In the genomic region with DNA sequence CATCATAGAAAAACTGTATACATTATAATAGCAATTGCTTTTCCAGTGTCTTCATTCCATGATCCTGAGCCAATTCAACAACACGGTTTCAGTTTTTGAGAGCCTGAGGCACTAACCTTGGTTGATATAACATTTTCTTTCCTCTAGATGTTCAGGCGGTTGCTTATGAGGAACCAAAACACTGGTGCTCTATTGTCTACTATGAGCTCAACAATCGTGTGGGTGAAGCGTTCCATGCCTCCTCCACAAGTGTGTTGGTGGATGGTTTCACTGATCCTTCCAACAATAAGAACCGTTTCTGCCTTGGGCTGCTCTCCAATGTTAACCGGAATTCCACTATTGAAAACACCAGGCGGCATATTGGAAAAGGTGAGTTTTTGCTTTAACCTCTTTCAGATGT, we compare ENCODE assay signal across 17 cellular contexts.
A peak's percentile ranks its signal among the peaks of the same experiment; 100 is the strongest.
DNase-seq lines count a peak whose midpoint lies in the region; ATAC-seq, FAIRE-seq and TF ChIP-seq lines count a peak whose summit lies in the region.
"Had no signal": no experiment of that assay in that cellular context is flagged by ENCODE, and none has a peak within 500 bp of the region (broad histone marks: within the 10 kb centered on the region; RNA-seq: fewer than 3 reads in every experiment).

No MANE protein-coding gene starts in this region.

- no peak for ATAC-seq in HG03139 (IDR thresholded peaks at IDR 0.05; ENCODE audit: unreplicated experiment)
- ATAC-seq: activated CD4-positive, alpha-beta T cell treated with anti-CD3 and anti-CD28 coated beads for 36 hours; GM12878; K562 had no signal

- no peak overlapping the region for H3K4me3 ChIP-seq in HEK293 (ENCODE audit: low read depth, low read length)
- H3K4me3 ChIP-seq in astrocyte (ENCODE audit: insufficient read depth, low read depth, low read length) = peak overlapping the region; percentile 25
- no peak overlapping the region for H3K4me3 ChIP-seq in fibroblast of pulmonary artery (replicated peaks; ENCODE audit: low read depth, low read length)
- H3K4me3 ChIP-seq in subcutaneous abdominal adipose tissue (ENCODE audit: low read depth in 1 of 5, low read length in 5 of 5) = no peak overlapping the region
- H3K4me3 ChIP-seq: GM12878, K562, ovary, upper lobe of left lung had no signal

- H3K36me3 Mint-ChIP-seq in astrocyte (ENCODE audit: low read depth, unreplicated experiment) = peaks cover 6% of the 10 kb centered on the region
- H3K36me3 Mint-ChIP-seq: activated naive CD8-positive, alpha-beta T cell treated with anti-CD3 and anti-CD28 coated beads, Interleukin-2, amount 10 ng/mL, durations not matched to agents 7 days and 5 days; CD4-positive, CD25-positive, alpha-beta regulatory T cell had no signal

- H3K36me3 ChIP-seq in HEK293 (ENCODE audit: control insufficient read depth in 2 of 2, insufficient read depth in 1 of 2, low read length in 2 of 2) (peaks cover 0 to 20% of the 10 kb centered on the region in 2 experiments; a peak in 2 of 3 replicates), astrocyte (ENCODE audit: insufficient read depth, low read length) (peaks cover 8% of the 10 kb centered on the region), subcutaneous abdominal adipose tissue (ENCODE audit: control insufficient read depth in 5 of 5, insufficient read depth in 5 of 5, low read length in 5 of 5) (peaks cover 3 to 13% (median 7%) of the 10 kb centered on the region in 5 donors)
- H3K36me3 ChIP-seq: ovary had no signal

- H3K79me2 ChIP-seq in astrocyte (ENCODE audit: insufficient read depth, low read length) = no peaks in the 10 kb centered on the region

- peak overlapping the region; percentile 64 for H3K4me2 ChIP-seq in astrocyte (ENCODE audit: low read length)

- POLR2A ChIA-PET in HEK293 (lab: Yijun Ruan, JAX) = no interaction called here

- H3K27me3 ChIP-seq in astrocyte (ENCODE audit: insufficient read depth, low read length) = no peaks in the 10 kb centered on the region
- H3K27me3 ChIP-seq in subcutaneous abdominal adipose tissue (ENCODE audit: control insufficient read depth in 5 of 5, insufficient read depth in 4 of 5, low read length in 5 of 5) = no peaks in the 10 kb centered on the region
- H3K27me3 ChIP-seq: ovary, upper lobe of left lung had no signal

- TF ChIP-seq CTCF in HEK293 (tag by site-specific recombination; IDR thresholded peaks at IDR 0.05) (no peak), astrocyte (IDR thresholded peaks at IDR 0.05; ENCODE audit: insufficient read depth, low read depth, low read length) (no peak), fibroblast of pulmonary artery (IDR thresholded peaks at IDR 0.05; ENCODE audit: low read length, missing control alignments) (no peak)

- H4K20me1 ChIP-seq in astrocyte (ENCODE audit: insufficient read depth, low read length) = no peaks in the 10 kb centered on the region

- no peak overlapping the region for H3K27ac ChIP-seq in HEK293 (ENCODE audit: extremely low read depth, low read depth, low read length)
- H3K27ac ChIP-seq in astrocyte (ENCODE audit: low read depth, low read length) = peak overlapping the region; percentile 67
- H3K27ac ChIP-seq in subcutaneous abdominal adipose tissue (ENCODE audit: low read depth, low read length) = peak overlapping the region; percentile 40
- H3K27ac ChIP-seq: ovary had no signal

- no peak overlapping the region for H3K4me3 Mint-ChIP-seq in astrocyte (ENCODE audit: unreplicated experiment)
- H3K4me3 Mint-ChIP-seq: activated CD4-positive, alpha-beta T cell treated with anti-CD3 and anti-CD28 coated beads for 36 hours; activated naive CD8-positive, alpha-beta T cell treated with anti-CD3 and anti-CD28 coated beads, Interleukin-2, amount 10 ng/mL, durations not matched to agents 7 days and 5 days; CD4-positive, CD25-positive, alpha-beta regulatory T cell had no signal

- CTCF ChIA-PET in HEK293 (lab: Yijun Ruan, JAX) = interaction anchor here (1.0 kb wide), 1 partner anchor 23 kb away, joined by 3 read pairs; no protein-coding TSS in a partner anchor

- peak overlapping the region; percentile 21 for H3K9ac ChIP-seq in astrocyte (ENCODE audit: low read length)
- H3K9ac ChIP-seq in subcutaneous abdominal adipose tissue (ENCODE audit: low read length in 5 of 5) = no peak overlapping the region

- FAIRE-seq in astrocyte (lab: Jason Lieb, UNC) = no peak
- FAIRE-seq: GM12878, K562 had no signal

- peak overlapping the region; percentile 94 for H3K27ac Mint-ChIP-seq in astrocyte (ENCODE audit: unreplicated experiment)
- H3K27ac Mint-ChIP-seq: activated CD4-positive, alpha-beta T cell treated with anti-CD3 and anti-CD28 coated beads for 36 hours; activated naive CD8-positive, alpha-beta T cell treated with anti-CD3 and anti-CD28 coated beads, Interleukin-2, amount 10 ng/mL, durations not matched to agents 7 days and 5 days; CD4-positive, CD25-positive, alpha-beta regulatory T cell had no signal

- peaks cover 28% of the 10 kb centered on the region for H3K4me1 Mint-ChIP-seq in astrocyte (ENCODE audit: low read depth, unreplicated experiment)
- H3K4me1 Mint-ChIP-seq: activated naive CD8-positive, alpha-beta T cell treated with anti-CD3 and anti-CD28 coated beads, Interleukin-2, amount 10 ng/mL, durations not matched to agents 7 days and 5 days; CD4-positive, CD25-positive, alpha-beta regulatory T cell had no signal

- DNase-seq in astrocyte (ENCODE audit: low read depth) (peak; percentile 76), fibroblast of pulmonary artery (ENCODE audit: low read depth) (peak; percentile 59), NCI-H1092 (lab: John Stamatoyannopoulos, UW) (no peak), NCI-H345 (lab: John Stamatoyannopoulos, UW) (no peak)
- DNase-seq: activated CD4-positive, alpha-beta T cell treated with anti-CD3 and anti-CD28 coated beads for 36 hours; activated naive CD8-positive, alpha-beta T cell treated with anti-CD3 and anti-CD28 coated beads, Interleukin-2, amount 10 ng/mL, durations not matched to agents 7 days and 5 days; activated T-cell treated with anti-CD3 and anti-CD28 coated beads for 4 hours; CD4-positive, CD25-positive, alpha-beta regulatory T cell; NCI-H1436; NCI-H524; ovary had no signal

- H3K9me3 Mint-ChIP-seq in astrocyte (ENCODE audit: unreplicated experiment) = no peaks in the 10 kb centered on the region
- H3K9me3 Mint-ChIP-seq: activated naive CD8-positive, alpha-beta T cell treated with anti-CD3 and anti-CD28 coated beads, Interleukin-2, amount 10 ng/mL, durations not matched to agents 7 days and 5 days had no signal

- H3K27me3 Mint-ChIP-seq in astrocyte (ENCODE audit: low read depth, unreplicated experiment) = no peaks in the 10 kb centered on the region
- H3K27me3 Mint-ChIP-seq: activated CD4-positive, alpha-beta T cell treated with anti-CD3 and anti-CD28 coated beads for 36 hours; CD4-positive, CD25-positive, alpha-beta regulatory T cell had no signal

- no peaks in the 10 kb centered on the region for H3K9me3 ChIP-seq in HEK293 (ENCODE audit: control insufficient read depth, insufficient read depth, low read depth, low read length)
- no peaks in the 10 kb centered on the region for H3K9me3 ChIP-seq in astrocyte (ENCODE audit: insufficient read depth, low read depth, low read length)
- no peaks in the 10 kb centered on the region for H3K9me3 ChIP-seq in subcutaneous abdominal adipose tissue (ENCODE audit: control insufficient read depth in 5 of 5, low read length in 5 of 5)
- H3K9me3 ChIP-seq: ovary, upper lobe of left lung had no signal

- H3K4me1 ChIP-seq in HEK293 (ENCODE audit: control insufficient read depth, insufficient read depth, low read length) (no peaks in the 10 kb centered on the region), astrocyte (ENCODE audit: insufficient read depth, low read length) (peaks cover 22% of the 10 kb centered on the region), subcutaneous abdominal adipose tissue (ENCODE audit: control insufficient read depth in 5 of 5, insufficient read depth in 5 of 5, low read length in 5 of 5) (peaks cover 0 to 22% (median 11%) of the 10 kb centered on the region in 5 donors)

- peak overlapping the region; percentile 22 for H2AFZ ChIP-seq in astrocyte (ENCODE audit: low read depth, low read length)

TF ChIP-seq in HEK293, 187 proteins besides CTCF, POLR2A, EP300 and RAD21:
- TF ChIP-seq ZNF335 (tag by site-specific recombination; conservative IDR thresholded peaks at IDR 0.05) = no peak
- TF ChIP-seq EGR2 (tag by site-specific recombination; IDR thresholded peaks at IDR 0.05; ENCODE audit: low read depth) = 0 out of 2 replicates have a peak, but pooled peaks have one; percentile 38
- TF ChIP-seq, protein P1, sequence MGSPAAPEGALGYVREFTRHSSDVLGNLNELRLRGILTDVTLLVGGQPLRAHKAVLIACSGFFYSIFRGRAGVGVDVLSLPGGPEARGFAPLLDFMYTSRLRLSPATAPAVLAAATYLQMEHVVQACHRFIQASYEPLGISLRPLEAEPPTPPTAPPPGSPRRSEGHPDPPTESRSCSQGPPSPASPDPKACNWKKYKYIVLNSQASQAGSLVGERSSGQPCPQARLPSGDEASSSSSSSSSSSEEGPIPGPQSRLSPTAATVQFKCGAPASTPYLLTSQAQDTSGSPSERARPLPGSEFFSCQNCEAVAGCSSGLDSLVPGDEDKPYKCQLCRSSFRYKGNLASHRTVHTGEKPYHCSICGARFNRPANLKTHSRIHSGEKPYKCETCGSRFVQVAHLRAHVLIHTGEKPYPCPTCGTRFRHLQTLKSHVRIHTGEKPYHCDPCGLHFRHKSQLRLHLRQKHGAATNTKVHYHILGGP (tag by site-specific recombination; IDR thresholded peaks at IDR 0.05) = no peak
- peak; percentile 47; the same call in 1 of the 2 replicates for TF ChIP-seq ZFHX2 (tag by site-specific recombination; conservative IDR thresholded peaks at IDR 0.05)
- TF ChIP-seq KLF7 (tag by site-specific recombination; IDR thresholded peaks at IDR 0.05; ENCODE audit: borderline replicate concordance) = no peak

Comparison
In these comparisons a context has a peak if more than half of its experiments do, and no peak if none do; other contexts are left out.
1. DNase-seq: peak in astrocyte (single experiment) and fibroblast of pulmonary artery (single experiment); none in NCI-H1092 (single experiment) and NCI-H345 (single experiment).